Comparison of ENCODE assay signal across 8 cellular contexts in the genomic region with DNA sequence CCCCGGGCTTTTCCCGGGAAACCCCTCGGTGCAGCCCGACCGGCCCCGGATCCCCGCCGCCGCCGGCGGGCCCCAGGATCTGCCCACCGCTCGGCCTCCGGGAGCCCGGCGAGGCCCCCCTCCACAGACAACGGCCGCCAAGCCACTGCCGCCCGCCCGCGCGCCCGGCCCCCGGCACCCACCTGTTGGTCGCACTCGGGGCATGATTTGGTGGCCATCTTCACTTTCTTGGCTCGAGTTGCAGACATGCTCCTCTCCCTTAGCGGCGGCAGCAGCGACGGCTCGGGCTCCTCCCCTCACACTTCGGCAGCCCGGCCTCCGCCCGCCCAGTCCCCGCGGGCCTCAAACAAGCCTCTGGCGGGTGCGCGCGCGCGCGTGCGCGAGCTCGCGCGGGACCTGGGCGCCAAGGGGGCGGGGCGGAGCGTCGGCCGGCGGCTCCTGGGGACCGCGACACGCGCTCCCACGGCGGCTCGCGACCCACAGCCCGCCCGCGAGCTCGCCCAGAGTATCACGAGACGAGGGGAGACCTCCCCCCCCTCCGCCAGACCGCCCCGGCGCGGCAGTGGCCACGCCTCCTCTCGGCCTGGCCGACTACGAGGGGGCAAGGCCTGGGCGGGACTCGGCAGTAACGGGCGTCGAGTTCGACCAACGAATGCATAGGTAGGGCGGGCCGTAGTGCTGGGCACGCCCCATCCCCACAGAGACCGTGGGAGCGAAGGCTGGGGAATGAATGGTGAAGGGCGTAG. TPM values are rescaled to one million over a fixed set of nuclear protein-coding genes. Genes with fewer than 3 reads are reported as not detected.
DNase-seq lines count a peak whose midpoint lies in the region; ATAC-seq and TF ChIP-seq lines count a peak whose summit lies in the region.

A gene with protein sequence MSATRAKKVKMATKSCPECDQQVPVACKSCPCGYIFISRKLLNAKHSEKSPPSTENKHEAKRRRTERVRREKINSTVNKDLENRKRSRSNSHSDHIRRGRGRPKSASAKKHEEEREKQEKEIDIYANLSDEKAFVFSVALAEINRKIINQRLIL (minus strand): TSS at position 279 of the 746 bp plus-strand sequence. CDS start 31 bp downstream, at position 248.

- H3K4me1 Mint-ChIP-seq in effector memory CD8-positive, alpha-beta T cell (ENCODE audit: low read depth in 2 of 2) = peaks cover 16 to 27% of the 10 kb centered on the region in 2 donors

- H3K9me3 Mint-ChIP-seq in effector memory CD8-positive, alpha-beta T cell = no peaks in the 10 kb centered on the region

- H2BK15ac ChIP-seq in mesendoderm (replicated peaks; ENCODE audit: low read depth) = no peak within 1 kb of the TSS

- H3K4me2 ChIP-seq in mesendoderm (ENCODE audit: low read length) = peak within 1 kb of the TSS; percentile 66

- H2BK5ac ChIP-seq in mesendoderm (ENCODE audit: low read length) = no peak within 1 kb of the TSS

- H3K27me3 ChIP-seq in mesendoderm (ENCODE audit: insufficient read depth, low read length, poor library complexity) = no peaks in the 10 kb centered on the region

- H3K27ac Mint-ChIP-seq in effector memory CD8-positive, alpha-beta T cell = peak within 1 kb of the TSS; percentile 91 to 97

- peak; percentile 96 for DNase-seq in COLO668 (lab: John Stamatoyannopoulos, UW; ENCODE audit: unreplicated experiment)
- DNase-seq in GM20000 (ENCODE audit: low spot score) = peak; percentile 96
- DNase-seq in HT-29 (ENCODE audit: low spot score) = peak; percentile 93
- peak; percentile 89 to 93 for DNase-seq in NOMO-1 (lab: John Stamatoyannopoulos, UW; ENCODE audit: unreplicated experiment in 2 of 2)
- peak; percentile 87 to 89 (median 88) for DNase-seq in effector memory CD8-positive, alpha-beta T cell
- DNase-seq in mesendoderm = peak; percentile 95
- peak; percentile 80 for DNase-seq in stimulated activated CD8-positive, alpha-beta memory T cell treated with anti-CD3 and anti-CD28 coated beads, Interleukin-15, amount 100 ng/mL, for 1 hour (ENCODE audit: low read depth)

- POLR2A ChIA-PET in activated CD8-positive, alpha-beta memory T cell treated with anti-CD3 and anti-CD28 coated beads for 36 hours (lab: Charles Lee) = interaction anchor here (0.5 to 1.3 kb wide), 5 partner anchors 9 to 143 kb away, joined by 3 to 6 read pairs (median 4); partner anchors contain the start of gene ORC6

- peak within 1 kb of the TSS; percentile 99 for H3K27ac ChIP-seq in mesendoderm (ENCODE audit: low read depth, low read length)

- no peaks in the 10 kb centered on the region for H3K36me3 ChIP-seq in mesendoderm (ENCODE audit: control insufficient read depth, insufficient read depth, low read length)

- peak within 1 kb of the TSS; percentile 80 to 95 for H3K4me3 Mint-ChIP-seq in effector memory CD8-positive, alpha-beta T cell

- WGBS in mesendoderm (ENCODE audit: extremely low coverage, insufficient coverage, low lambda C conversion rate) = no CpG with 5 or more reads among the region's 94 CpGs

- H3K4me1 ChIP-seq in mesendoderm (ENCODE audit: control insufficient read depth, low read depth, low read length) = no peaks in the 10 kb centered on the region

- CTCF ChIA-PET in activated CD8-positive, alpha-beta memory T cell treated with anti-CD3 and anti-CD28 coated beads for 36 hours (lab: Charles Lee) = interaction anchor here (0.8 to 1.6 kb wide), 4 partner anchors 9 to 99 kb away, joined by 3 to 4 read pairs (median 3); partner anchors contain the start of gene GPT2

- no peak within 1 kb of the TSS for H2BK120ac ChIP-seq in mesendoderm (ENCODE audit: low read depth, low read length)

- H3K56ac ChIP-seq in mesendoderm (ENCODE audit: low read length) = peak within 1 kb of the TSS; percentile 94

- no peak within 1 kb of the TSS for H4K8ac ChIP-seq in mesendoderm (ENCODE audit: low read depth, low read length)

- H3K18ac ChIP-seq in mesendoderm (ENCODE audit: low read length) = peak within 1 kb of the TSS; percentile 91

- H3K4me3 ChIP-seq in mesendoderm (ENCODE audit: low read length) = peak within 1 kb of the TSS; percentile 90

- no peaks in the 10 kb centered on the region for H3K27me3 Mint-ChIP-seq in effector memory CD8-positive, alpha-beta T cell

- H3K79me2 ChIP-seq in mesendoderm (ENCODE audit: control insufficient read depth, insufficient read depth, low read length) = peaks cover 17% of the 10 kb centered on the region

- H3K79me1 ChIP-seq in mesendoderm (ENCODE audit: low read length) = no peaks in the 10 kb centered on the region

- peak within 1 kb of the TSS; percentile 90 for H3K9ac ChIP-seq in mesendoderm (ENCODE audit: low read length)

- no peak for TF ChIP-seq CTCF in GM20000 (IDR thresholded peaks at IDR 0.05; ENCODE audit: extremely low read depth, missing control alignments)

- ATAC-seq in effector memory CD8-positive, alpha-beta T cell (replicated peaks) = peak; percentile 88

- peak within 1 kb of the TSS; percentile 57 for H3K23ac ChIP-seq in mesendoderm (ENCODE audit: low read length)

- no peak within 1 kb of the TSS for H2AK5ac ChIP-seq in mesendoderm (ENCODE audit: low read length)

- H4K5ac ChIP-seq in mesendoderm (ENCODE audit: low read length) = no peak within 1 kb of the TSS

- peak within 1 kb of the TSS; percentile 74 for H3K4ac ChIP-seq in mesendoderm (ENCODE audit: low read depth, low read length)

- H3K36me3 Mint-ChIP-seq in effector memory CD8-positive, alpha-beta T cell (ENCODE audit: insufficient read depth) = peaks cover 12% of the 10 kb centered on the region

RNA-seq across cellular contexts. Expression of the gene that starts here (rescaled TPM):
- 3.1 and 3.6 TPM in 2 replicates for total RNA-seq in HT-29 (2014; rRNA removed; shearing (Covaris generic))
- 10 to 100 TPM; 21.6 to 23.0 TPM for total RNA-seq in activated CD8-positive, alpha-beta memory T cell treated with anti-CD3 and anti-CD28 coated beads for 36 hours
- polyA plus RNA-seq in mesendoderm (2013, experiment 1 of 2) = 19.7 TPM
- 19.1 TPM for polyA plus RNA-seq in mesendoderm (2013, experiment 2 of 2)

Comparison
In these comparisons a context has a peak if more than half of its experiments do, and no peak if none do; other contexts are left out.
1. Peak in every context shown above with its lines: DNase-seq, ATAC-seq, H3K4me3 ChIP-seq and H3K27ac ChIP-seq.